17 cellular contexts compared by ENCODE assay signal in genomic region chr14:91985008-91985407, GRCh38. TPM values are rescaled to one million over a fixed set of nuclear protein-coding genes. Genes with fewer than 3 reads are reported as not detected.
DNase-seq lines count a peak whose midpoint lies in the region; ATAC-seq, FAIRE-seq and TF ChIP-seq lines count a peak whose summit lies in the region.
"Had no signal": no experiment of that assay in that cellular context is flagged by ENCODE, and none has a peak within 500 bp of the region (broad histone marks: within the 10 kb centered on the region; RNA-seq: fewer than 3 reads in every experiment).

No MANE protein-coding gene starts in this region.

- in situ Hi-C loops in HepG2 (cut with HindIII; ENCODE audit: extremely low pct_ligation_motif_present, low pct_unique_long_range_greater_than_20kb): no loop called here
- in situ Hi-C loops in brain microvascular endothelial cell (cut with HindIII; ENCODE audit: low pct_ligation_motif_present, low sequenced_read_pairs): no loop called here

- ATAC-seq in HepG2 (no peak), right lobe of liver (no peak), T-cell (replicated peaks in 1 of 4) (no peak)
- ATAC-seq: HCT116 had no signal

- H2AFZ ChIP-seq in HepG2 (ENCODE audit: low read length): no peak overlapping the region

- BruUV-seq in HepG2 (replicated peaks; lab: Mats Ljungman, UMichigan): TSS peak; percentile 12

- no peak overlapping the region for H3K27ac ChIP-seq in HepG2 (ENCODE audit: extremely low read length, insufficient read depth, low read length)
- peak overlapping the region in 1 of 3 donors; percentile 16 for H3K27ac ChIP-seq in right lobe of liver
- H3K27ac ChIP-seq in brain microvascular endothelial cell: peak overlapping the region; percentile 23
- H3K27ac ChIP-seq: right atrium auricular region, SJCRH30 had no signal

- FAIRE-seq in HepG2 (lab: Jason Lieb, UNC): no peak

- POLR2A ChIA-PET in HepG2 (lab: Yijun Ruan, JAX): no interaction called here
- POLR2A ChIA-PET in T-cell (lab: Charles Lee): interaction anchor here in 1 of 2 donors (0.5 kb wide), 1 partner anchor 413 kb away, joined by 4 read pairs; no protein-coding TSS in a partner anchor

- H3K9ac ChIP-seq in HepG2 (ENCODE audit: insufficient read depth, low read depth, low read length): no peak overlapping the region

- TF ChIP-seq CTCF in HepG2 (CRISPR knock-in tag; IDR thresholded peaks at IDR 0.05): no peak
- no peak for TF ChIP-seq CTCF in right lobe of liver (IDR thresholded peaks at IDR 0.05)
- TF ChIP-seq CTCF in brain microvascular endothelial cell (IDR thresholded peaks at IDR 0.05; ENCODE audit: low read depth, low read length, missing control alignments): no peak

- 95% methylated on average over 4 of the region's 4 CpGs for WGBS in HepG2 (ENCODE audit: low lambda C conversion rate)
- WGBS in right lobe of liver (ENCODE audit: insufficient coverage, low coverage, low lambda C conversion rate, missing lambda C conversion rate): 78% methylated on average over 4 of the region's 4 CpGs

- H3K4me2 ChIP-seq in HepG2 (ENCODE audit: low read depth, low read length): no peak overlapping the region

- no peaks in the 10 kb centered on the region for H3K9me3 Mint-ChIP-seq in T-cell

- H3K4me3 Mint-ChIP-seq in T-cell: no peak overlapping the region

- H3K4me1 ChIP-seq in HepG2 (ENCODE audit: insufficient read depth, low read length): no peaks in the 10 kb centered on the region
- peaks cover 0 to 19% (median 0%) of the 10 kb centered on the region in 4 donors for H3K4me1 ChIP-seq in right lobe of liver
- H3K4me1 ChIP-seq: Caco-2, SJCRH30 had no signal

- no peaks in the 10 kb centered on the region for H3K27me3 Mint-ChIP-seq in T-cell

- TF ChIP-seq POLR2A in HepG2 (IDR thresholded peaks at IDR 0.05; ENCODE audit: insufficient read depth in 1 of 2, low read depth in 2 of 2, low read length in 2 of 2): no peak
- no peak for TF ChIP-seq POLR2A in right lobe of liver (IDR thresholded peaks at IDR 0.05)

- H3K36me3 Mint-ChIP-seq in T-cell: peaks cover 68% of the 10 kb centered on the region

- DNase-seq in HepG2 (ENCODE audit: low spot score): no peak
- DNase-seq in right lobe of liver: no peak
- peak; percentile 38 for DNase-seq in brain microvascular endothelial cell
- DNase-seq in hepatic stellate cell (ENCODE audit: low spot score): peak; percentile 6
- no peak for DNase-seq in T-cell
- no peak for DNase-seq in NK-92 treated with Interleukin-12 subunit alpha and Interleukin-12 subunit beta, amount 100 ng/mL, for 24 hours (lab: John Stamatoyannopoulos, UW)
- no peak for DNase-seq in DMS 273 (lab: John Stamatoyannopoulos, UW; ENCODE audit: unreplicated experiment)
- DNase-seq in NCI-H1048 (lab: John Stamatoyannopoulos, UW): no peak
- DNase-seq: 8988T; activated effector memory CD4-positive, alpha-beta T cell treated with anti-CD3 and anti-CD28 coated beads, Interleukin-2, amount 50 U/mL, for 16 hours; Caco-2; hippocampal formation; SJCRH30; stimulated activated CD4-positive, alpha-beta T cell treated with anti-CD3 and anti-CD28 coated beads, Interleukin-4, amount 100 ng/mL, for 1 hour had no signal

- H3K36me3 ChIP-seq in HepG2 (replicated peaks in 1 of 2; ENCODE audit: control insufficient read depth in 1 of 2, insufficient read depth in 2 of 2, low read length in 2 of 2) (peaks cover 8 to 40% of the 10 kb centered on the region in 2 experiments), right lobe of liver (peaks cover 0 to 24% (median 8%) of the 10 kb centered on the region in 4 donors), brain microvascular endothelial cell (replicated peaks) (peaks cover 15% of the 10 kb centered on the region)

- no peak overlapping the region for H3K27ac Mint-ChIP-seq in T-cell

- H3K4me3 ChIP-seq in HepG2 (replicated peaks in 1 of 3; ENCODE audit: insufficient read depth in 1 of 3, low read depth in 2 of 3, low read length in 3 of 3) (no peak overlapping the region), right lobe of liver (no peak overlapping the region), brain microvascular endothelial cell (ENCODE audit: low read depth, low read length) (no peak overlapping the region)
- H3K4me3 ChIP-seq: lung, right atrium auricular region, SJCRH30 had no signal

- CTCF ChIA-PET in HepG2 (lab: Yijun Ruan, JAX; ENCODE audit: low intra/inter-chr PET ratio, low total read pairs) (no interaction called here), T-cell (lab: Charles Lee) (interaction anchor here in 1 of 2 donors (0.6 to 1.1 kb wide), 3 partner anchors 12 to 91 kb away, joined by 3 to 6 read pairs (median 5); no protein-coding TSS in a partner anchor)

- H3K79me2 ChIP-seq in HepG2 (ENCODE audit: insufficient read depth, low read length): no peaks in the 10 kb centered on the region

- intact Hi-C loops in HepG2 (cut with micrococcal nuclease; ENCODE audit: unreplicated experiment) (no loop called here), right lobe of liver (cut with DNase I) (no loop called here)

- H4K20me1 ChIP-seq in HepG2 (ENCODE audit: insufficient read depth, low read length): no peaks in the 10 kb centered on the region

- H3K9me3 ChIP-seq in HepG2 (ENCODE audit: low read length) (no peaks in the 10 kb centered on the region), right lobe of liver (no peaks in the 10 kb centered on the region)
- H3K9me3 ChIP-seq: Caco-2, right atrium auricular region, SJCRH30 had no signal

- TF ChIP-seq EP300 in HepG2 (IDR thresholded peaks at IDR 0.05; ENCODE audit: low read depth in 2 of 2, low read length in 2 of 2) (no peak), HepG2 (CRISPR knock-in tag; IDR thresholded peaks at IDR 0.05; ENCODE audit: borderline replicate concordance) (no peak)

- H3K4me1 Mint-ChIP-seq in T-cell: peaks cover 10 to 24% (median 18%) of the 10 kb centered on the region in 3 donors

- TF ChIP-seq RAD21 in HepG2 (CRISPR knock-in tag; IDR thresholded peaks at IDR 0.05): no peak

- no peaks in the 10 kb centered on the region for H3K27me3 ChIP-seq in HepG2 (ENCODE audit: control insufficient read depth in 1 of 2, insufficient read depth in 2 of 2, low read length in 2 of 2)
- H3K27me3 ChIP-seq in right lobe of liver: no peaks in the 10 kb centered on the region
- H3K27me3 ChIP-seq in brain microvascular endothelial cell (replicated peaks): no peaks in the 10 kb centered on the region
- H3K27me3 ChIP-seq: right atrium auricular region, SJCRH30 had no signal

TF ChIP-seq in HepG2, 621 proteins besides CTCF, POLR2A, EP300 and RAD21 (continues in another document):
- TF ChIP-seq MLLT10 (CRISPR knock-in tag; IDR thresholded peaks at IDR 0.05) (no peak), TAF1 (CRISPR knock-in tag; IDR thresholded peaks at IDR 0.05) (no peak)

RNA-seq across cellular contexts. Expression of gene FBLN5, which starts 37.5 kb away (rescaled TPM):
- 0.60 and 0.77 TPM in 2 replicates for total RNA-seq in HepG2 (2016; rRNA removed; fragmentation: Illumina TruSeq; extraction: Trizol)
- total RNA-seq in HepG2 (2016; cell fraction: cytosol; rRNA removed; fragmentation: Illumina TruSeq; extraction: Trizol; ENCODE audit: low read depth): 0.09 and 0.30 TPM in 2 replicates
- total RNA-seq in HepG2 (2016; cell fraction: insoluble cytoplasmic fraction; rRNA removed; fragmentation: Illumina TruSeq; extraction: Trizol): 0.43 and 0.54 TPM in 2 replicates
- 0.45 and 0.68 TPM in 2 replicates for total RNA-seq in HepG2 (2016; cell fraction: membrane; rRNA removed; fragmentation: Illumina TruSeq; extraction: Trizol)
- 0.66 and 0.96 TPM in 2 replicates for total RNA-seq in HepG2 (2016; cell fraction: nucleus; rRNA removed; fragmentation: Illumina TruSeq; extraction: Trizol)
- polyA plus RNA-seq in HepG2 (2011; rRNA removed): 0.38 and 0.71 TPM in 2 replicates
- polyA plus RNA-seq in HepG2 (2011; cell fraction: cytosol; rRNA removed): 0.15 and 0.74 TPM in 2 replicates
- polyA plus RNA-seq in HepG2 (2011; cell fraction: nucleus; rRNA removed): 0.23 and 0.81 TPM in 2 replicates
- 30.3 and 36.9 TPM in 2 replicates for polyA plus RNA-seq in HepG2 (2012)
- polyA plus RNA-seq in HepG2 (2016; cell fraction: cytosol; fragmentation: Illumina TruSeq; extraction: Trizol; ENCODE audit: low read depth): 0.29 and 0.35 TPM in 2 replicates
- polyA plus RNA-seq in HepG2 (2016; cell fraction: insoluble cytoplasmic fraction; fragmentation: Illumina TruSeq; extraction: Trizol; ENCODE audit: low read depth): 0.86 and 1.8 TPM in 2 replicates
- 0.79 and 1.0 TPM in 2 replicates for polyA plus RNA-seq in HepG2 (2016; cell fraction: membrane; fragmentation: Illumina TruSeq; extraction: Trizol; ENCODE audit: low read depth)
- 1.5 and 2.6 TPM in 2 replicates for polyA plus RNA-seq in HepG2 (2016; cell fraction: nucleus; fragmentation: Illumina TruSeq; extraction: Trizol; ENCODE audit: insufficient read depth, low read depth)
- polyA minus RNA-seq in HepG2 (2011; rRNA and poly(A)+ RNA removed; ENCODE audit: low replicate concordance): 0.46 and 2.9 TPM in 2 replicates
- polyA minus RNA-seq in HepG2 (2011; cell fraction: cytosol; rRNA and poly(A)+ RNA removed): 0.44 and 0.89 TPM in 2 replicates
- polyA minus RNA-seq in HepG2 (2011; cell fraction: nucleus; rRNA and poly(A)+ RNA removed): 0.75 and 0.77 TPM in 2 replicates
- total RNA-seq in right lobe of liver: 10 to 100 TPM in 5 of 6 experiments, 1 to 10 TPM in 1; 6.7 to 36.3 (median 17.8) TPM
- total RNA-seq in T-cell: 10 to 100 TPM in 1 of 5 donors, 1 to 10 TPM in 4; 4.2 to 19.5 (median 9.5) TPM

RNA-seq across cellular contexts. Expression of gene TRIP11, which starts 54.9 kb away (rescaled TPM):
- 32.8 and 51.4 TPM in 2 replicates for total RNA-seq in HepG2 (2016; rRNA removed; fragmentation: Illumina TruSeq; extraction: Trizol)
- 4.5 and 7.6 TPM in 2 replicates for total RNA-seq in HepG2 (2016; cell fraction: cytosol; rRNA removed; fragmentation: Illumina TruSeq; extraction: Trizol; ENCODE audit: low read depth)
- 30.2 and 44.1 TPM in 2 replicates for total RNA-seq in HepG2 (2016; cell fraction: insoluble cytoplasmic fraction; rRNA removed; fragmentation: Illumina TruSeq; extraction: Trizol)
- total RNA-seq in HepG2 (2016; cell fraction: membrane; rRNA removed; fragmentation: Illumina TruSeq; extraction: Trizol): 8.8 and 11.2 TPM in 2 replicates
- 50.4 and 51.2 TPM in 2 replicates for total RNA-seq in HepG2 (2016; cell fraction: nucleus; rRNA removed; fragmentation: Illumina TruSeq; extraction: Trizol)
- polyA plus RNA-seq in HepG2 (2011; rRNA removed): 10.5 and 10.9 TPM in 2 replicates
- polyA plus RNA-seq in HepG2 (2011; cell fraction: cytosol; rRNA removed): 4.2 and 5.2 TPM in 2 replicates
- 6.4 and 6.6 TPM in 2 replicates for polyA plus RNA-seq in HepG2 (2011; cell fraction: nucleus; rRNA removed)
- 8.6 and 12.1 TPM in 2 replicates for polyA plus RNA-seq in HepG2 (2012)
- polyA plus RNA-seq in HepG2 (2016; cell fraction: cytosol; fragmentation: Illumina TruSeq; extraction: Trizol; ENCODE audit: low read depth): 2.6 and 3.0 TPM in 2 replicates
- polyA plus RNA-seq in HepG2 (2016; cell fraction: insoluble cytoplasmic fraction; fragmentation: Illumina TruSeq; extraction: Trizol; ENCODE audit: low read depth): 11.0 and 13.4 TPM in 2 replicates
- 2.5 and 2.9 TPM in 2 replicates for polyA plus RNA-seq in HepG2 (2016; cell fraction: membrane; fragmentation: Illumina TruSeq; extraction: Trizol; ENCODE audit: low read depth)
- 17.1 and 18.5 TPM in 2 replicates for polyA plus RNA-seq in HepG2 (2016; cell fraction: nucleus; fragmentation: Illumina TruSeq; extraction: Trizol; ENCODE audit: insufficient read depth, low read depth)
- 41.3 and 64.9 TPM in 2 replicates for polyA minus RNA-seq in HepG2 (2011; rRNA and poly(A)+ RNA removed; ENCODE audit: low replicate concordance)
- polyA minus RNA-seq in HepG2 (2011; cell fraction: cytosol; rRNA and poly(A)+ RNA removed): 26.4 and 27.7 TPM in 2 replicates
- polyA minus RNA-seq in HepG2 (2011; cell fraction: nucleus; rRNA and poly(A)+ RNA removed): 37.2 and 66.0 TPM in 2 replicates
- total RNA-seq in right lobe of liver: 10 to 100 TPM; 18.4 to 36.1 (median 33.2) TPM
- 10 to 100 TPM; 52.7 to 58.3 (median 54.8) TPM for total RNA-seq in T-cell

Comparison
In these comparisons a context has a peak if more than half of its experiments do, and no peak if none do; other contexts are left out.
1. DNase-seq: peak in brain microvascular endothelial cell (single experiment) and hepatic stellate cell (single experiment); none in HepG2 (single experiment), right lobe of liver (0 of 3), T-cell (0 of 34), NK-92 treated with Interleukin-12 subunit alpha and Interleukin-12 subunit beta, amount 100 ng/mL, for 24 hours (single experiment), DMS 273 (single experiment) and NCI-H1048 (single experiment).